ENCODE assay signal across 1 cellular context in the genomic region with DNA sequence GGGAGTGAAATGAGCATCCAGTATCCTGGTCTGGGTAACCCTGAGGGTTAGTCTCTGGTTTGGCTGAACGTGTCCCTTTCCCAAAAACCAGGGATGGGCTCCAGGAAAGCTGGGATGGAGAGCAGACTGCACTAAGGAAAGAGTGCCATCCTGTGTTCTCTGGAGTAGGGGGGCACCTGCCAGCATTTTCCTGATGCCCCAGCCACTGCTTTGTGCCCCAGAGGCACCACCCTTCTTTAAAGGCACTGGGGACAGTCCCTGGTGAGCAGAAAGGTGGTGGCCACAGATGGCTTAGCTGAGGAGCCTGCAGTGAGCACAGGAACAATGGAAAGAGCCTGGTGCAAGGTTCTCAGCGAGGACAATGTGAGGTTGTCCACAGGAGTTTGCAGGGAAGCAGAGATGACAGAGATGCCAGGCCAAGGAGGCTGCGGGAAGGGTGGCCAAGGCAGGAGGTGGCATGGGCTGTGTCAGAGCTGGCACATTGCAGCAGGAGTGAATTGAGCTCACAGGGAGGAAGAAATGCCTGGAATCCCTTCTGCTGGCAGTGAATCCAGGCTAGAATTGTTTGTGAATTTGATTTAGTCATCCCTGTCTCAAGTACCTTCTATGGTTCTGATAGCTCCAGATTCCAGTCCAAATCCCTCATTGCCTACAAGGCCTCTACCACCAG.
TF ChIP-seq lines count a peak whose summit lies in the region.

No MANE protein-coding gene starts in this region.

TF ChIP-seq in IMR-90, 13 proteins besides CTCF, POLR2A, EP300 and RAD21 (continued from another document):
- TF ChIP-seq BHLHE40 (IDR thresholded peaks at IDR 0.05; ENCODE audit: low read depth, low read length) (no peak), FOS (IDR thresholded peaks at IDR 0.05; ENCODE audit: low read depth, low read length) (no peak), ELK1 (IDR thresholded peaks at IDR 0.05; ENCODE audit: borderline replicate concordance, low read depth, low read length) (no peak), RCOR1 (IDR thresholded peaks at IDR 0.05; ENCODE audit: insufficient replicate concordance, low read length) (no peak), MAZ (IDR thresholded peaks at IDR 0.05; ENCODE audit: borderline replicate concordance, low read depth, low read length) (no peak), RFX5 (IDR thresholded peaks at IDR 0.05; ENCODE audit: low read depth, low read length) (no peak), MAFK (IDR thresholded peaks at IDR 0.05; ENCODE audit: low read depth, low read length) (no peak), SMC3 (IDR thresholded peaks at IDR 0.05; ENCODE audit: low read depth, low read length) (no peak), MXI1 (IDR thresholded peaks at IDR 0.05; ENCODE audit: borderline replicate concordance, low read depth, low read length) (no peak), CHD1 (IDR thresholded peaks at IDR 0.05; ENCODE audit: low read depth, low read length) (no peak)
